In the genomic region with DNA sequence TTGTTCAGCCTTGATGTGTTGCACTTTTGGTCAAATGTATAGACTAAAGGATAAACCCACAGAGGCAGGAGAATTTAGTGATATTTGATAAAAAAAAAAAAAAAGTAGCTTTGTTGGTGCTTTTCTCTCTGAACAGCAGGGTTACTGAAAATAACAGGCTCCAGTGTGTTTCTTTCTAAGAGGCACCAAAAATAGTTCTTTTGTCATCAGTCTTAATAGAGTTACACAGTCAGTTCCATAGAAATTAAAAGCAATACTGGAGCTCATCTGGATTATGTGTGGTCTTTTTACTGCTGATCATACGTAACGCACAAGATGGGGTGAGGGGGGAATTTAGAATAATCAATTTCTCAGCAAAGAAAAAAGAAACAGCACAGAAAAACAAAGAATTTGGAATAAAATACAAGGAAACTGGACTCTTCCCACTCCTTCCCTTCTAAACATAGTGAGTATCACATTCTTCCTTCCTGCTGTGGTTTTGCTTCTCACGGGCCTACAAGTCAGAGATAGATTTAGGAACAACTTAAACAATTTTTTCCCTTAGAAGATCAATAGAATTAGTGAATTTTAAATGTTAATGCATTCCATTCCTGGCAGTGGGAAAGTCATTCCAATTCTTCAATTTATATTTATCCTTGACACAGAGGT, we compare ENCODE assay signal across 13 cellular contexts.
"Had no signal": no experiment of that assay in that cellular context is flagged by ENCODE, and none has a peak within 500 bp of the region (broad histone marks: within the 10 kb centered on the region; RNA-seq: fewer than 3 reads in every experiment).

No MANE protein-coding gene starts in this region.

- H3K36me3 ChIP-seq: left lung, neural progenitor cell, tibial artery, vagina had no signal

- H3K4me2 ChIP-seq: neural progenitor cell had no signal

- DNase-seq: activated CD4-positive, alpha-beta T cell treated with anti-CD3 and anti-CD28 coated beads for 48 hours; activated naive CD4-positive, alpha-beta T cell treated with Interleukin-2 at 50 U/mL for 16 hours; effector memory CD8-positive, alpha-beta T cell; erythroblast; left lung; mesendoderm; small intestine; tibial artery had no signal

- H3K9me3 Mint-ChIP-seq: central memory CD8-positive, alpha-beta T cell; effector memory CD8-positive, alpha-beta T cell; neural progenitor cell; T-helper 1 cell treated with Interleukin-12 subunit alpha and Interleukin-12 subunit beta and Interleukin-4 antibody, amounts not matched to agents 30 μg/mL and 1 μg/mL, for 36 hours had no signal

- H3K27me3 Mint-ChIP-seq: central memory CD8-positive, alpha-beta T cell had no signal

- H3K4me3 Mint-ChIP-seq: central memory CD8-positive, alpha-beta T cell; effector memory CD8-positive, alpha-beta T cell; neural progenitor cell; T-helper 1 cell treated with Interleukin-12 subunit alpha and Interleukin-12 subunit beta and Interleukin-4 antibody, amounts not matched to agents 30 μg/mL and 1 μg/mL, for 36 hours; WTC11 had no signal

- H2AFZ ChIP-seq: neural progenitor cell had no signal

- H3K4me3 ChIP-seq: left lung, neural progenitor cell, tibial artery, vagina had no signal

- H3K27ac ChIP-seq: left lung, neural progenitor cell, tibial artery, vagina had no signal

- H3K9ac ChIP-seq: neural progenitor cell had no signal

- ATAC-seq: effector memory CD8-positive, alpha-beta T cell; left lung; WTC11 had no signal

- H3K36me3 Mint-ChIP-seq: neural progenitor cell, WTC11 had no signal

- H3K27me3 ChIP-seq: left lung, neural progenitor cell, tibial artery, vagina had no signal

- H3K9me3 ChIP-seq: left lung, tibial artery, vagina had no signal

- H3K27ac Mint-ChIP-seq: effector memory CD8-positive, alpha-beta T cell; neural progenitor cell; T-helper 1 cell treated with Interleukin-12 subunit alpha and Interleukin-12 subunit beta and Interleukin-4 antibody, amounts not matched to agents 30 μg/mL and 1 μg/mL, for 36 hours; WTC11 had no signal
